ENCODE assay signal across 8 cellular contexts in the genomic region with DNA sequence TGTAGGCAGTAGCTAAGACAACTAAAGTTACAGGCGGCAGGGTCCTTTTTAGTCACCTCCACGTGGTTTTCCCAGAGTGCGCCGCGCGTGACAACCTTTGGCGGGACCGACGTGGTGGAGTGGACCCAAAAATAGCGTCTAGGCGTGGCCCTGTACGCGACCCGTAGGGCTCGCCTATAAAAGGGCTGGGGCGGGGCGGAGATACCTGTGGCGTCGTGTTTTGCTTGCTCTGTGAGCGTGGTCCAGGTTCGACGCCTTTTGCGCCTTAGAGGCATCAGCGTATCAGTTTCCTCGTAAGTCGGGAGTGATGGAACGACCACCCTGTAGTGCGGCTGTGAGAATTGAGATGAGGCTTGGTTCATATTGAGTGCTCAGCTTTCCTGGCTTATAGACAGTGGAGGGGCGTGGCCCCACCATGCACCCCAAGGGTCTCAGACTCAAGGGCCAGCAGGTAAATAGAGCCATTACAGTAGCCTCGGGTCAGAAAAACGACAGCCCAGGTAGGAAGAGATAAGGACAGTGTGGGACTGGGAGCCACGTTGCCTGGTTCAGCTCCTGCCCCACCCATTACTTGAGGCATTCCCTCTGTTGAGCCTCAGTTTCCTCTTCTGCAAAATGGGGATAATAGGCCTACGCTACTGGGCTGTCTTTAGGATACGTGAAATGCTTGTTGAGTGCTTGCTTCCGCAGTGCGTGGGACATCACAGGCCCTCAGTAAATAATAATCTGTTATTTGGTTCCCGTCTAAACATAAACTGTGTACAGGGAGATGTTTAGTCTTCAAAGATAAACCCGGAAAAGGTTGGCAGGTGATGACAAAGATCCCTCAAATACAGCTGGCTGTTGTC. TPM values are rescaled to one million over a fixed set of nuclear protein-coding genes. Genes with fewer than 3 reads are reported as not detected.
A peak's percentile ranks its signal among the peaks of the same experiment; 100 is the strongest.
DNase-seq lines count a peak whose midpoint lies in the region; ATAC-seq and TF ChIP-seq lines count a peak whose summit lies in the region.

No MANE protein-coding gene starts in this region.

- H3K36me3 ChIP-seq in PC-9 (ENCODE audit: low read depth): peaks cover 8% of the 10 kb centered on the region
- H3K36me3 ChIP-seq in parathyroid adenoma (ENCODE audit: control insufficient read depth, insufficient read depth, low read length): no peaks in the 10 kb centered on the region
- H3K36me3 ChIP-seq in upper lobe of right lung: peaks cover 31% of the 10 kb centered on the region

- TF ChIP-seq CTCF in GM13976 (IDR thresholded peaks at IDR 0.05; ENCODE audit: borderline replicate concordance, control extremely low read depth, extremely low read depth, insufficient read depth, missing control alignments) (no peak), PC-9 (conservative IDR thresholded peaks at IDR 0.05) (no peak), parathyroid adenoma (IDR thresholded peaks at IDR 0.05) (no peak), upper lobe of right lung (IDR thresholded peaks at IDR 0.05) (no peak)

- peak overlapping the region; percentile 98 for H3K9ac ChIP-seq in parathyroid adenoma

- ATAC-seq in HG03521 (IDR thresholded peaks at IDR 0.05; ENCODE audit: unreplicated experiment) (peak; percentile 12), upper lobe of right lung (peak; percentile 58)

- peak; percentile 90 for DNase-seq in GM13976 (ENCODE audit: low spot score)
- no peak for DNase-seq in PC-9
- peak; percentile 44 for DNase-seq in activated gamma-delta T cell (lab: John Stamatoyannopoulos, UW)
- peak; percentile 88 for DNase-seq in glomerular visceral epithelial cell (ENCODE audit: extremely low spot score)
- DNase-seq in upper lobe of right lung: peak; percentile 94
- DNase-seq in epidermal melanocyte (ENCODE audit: insufficient read length, low spot score): no peak

- peak overlapping the region; percentile 71 for H3K4me2 ChIP-seq in PC-9
- H3K4me2 ChIP-seq in parathyroid adenoma (ENCODE audit: low read length): peak overlapping the region; percentile 95

- no peaks in the 10 kb centered on the region for H3K27me3 ChIP-seq in PC-9 (ENCODE audit: insufficient read depth, low read depth)
- H3K27me3 ChIP-seq in parathyroid adenoma (ENCODE audit: control insufficient read depth, insufficient read depth, low read length): no peaks in the 10 kb centered on the region
- no peaks in the 10 kb centered on the region for H3K27me3 ChIP-seq in upper lobe of right lung

- peak overlapping the region; percentile 89 for H3K27ac ChIP-seq in PC-9
- H3K27ac ChIP-seq in parathyroid adenoma: peak overlapping the region; percentile 100
- peak overlapping the region; percentile 99 for H3K27ac ChIP-seq in upper lobe of right lung

- H2AFZ ChIP-seq in PC-9: peak overlapping the region; percentile 91
- H2AFZ ChIP-seq in parathyroid adenoma: peak overlapping the region; percentile 84

- CTCF ChIA-PET in PC-9 (lab: Charles Lee): interaction anchor here (0.6 to 2.5 kb wide), 7 partner anchors 18 to 289 kb away, joined by 3 to 24 read pairs (median 12); partner anchors contain the start of gene DNM2

- H3K4me3 ChIP-seq in PC-9: peak overlapping the region; percentile 62
- peak overlapping the region; percentile 95 for H3K4me3 ChIP-seq in parathyroid adenoma (ENCODE audit: low read depth, low read length)
- peak overlapping the region; percentile 92 for H3K4me3 ChIP-seq in upper lobe of right lung

- intact Hi-C loops in PC-9 (cut with micrococcal nuclease; ENCODE audit: unreplicated experiment) (loop anchor here (1.0 kb wide), 3 partner anchors 27 to 119 kb away; no protein-coding TSS in a partner anchor), upper lobe of right lung (cut with DNase I) (no loop called here)

- TSS peak; percentile 51 for BruUV-seq in PC-9 (replicated peaks; lab: Mats Ljungman, UMichigan)

- H3K9me3 ChIP-seq in PC-9 (ENCODE audit: insufficient read depth, low read depth): no peaks in the 10 kb centered on the region
- no peaks in the 10 kb centered on the region for H3K9me3 ChIP-seq in parathyroid adenoma (ENCODE audit: control insufficient read depth, low read length)
- no peaks in the 10 kb centered on the region for H3K9me3 ChIP-seq in upper lobe of right lung

- POLR2A ChIA-PET in PC-9 (lab: Charles Lee; ENCODE audit: unreplicated experiment): interaction anchor here (0.5 to 1.0 kb wide), 5 partner anchors 9 to 119 kb away, joined by 3 to 24 read pairs (median 5); partner anchors contain the start of gene DNM2

- H3K79me2 ChIP-seq in PC-9 (ENCODE audit: low read depth) (peaks cover 10% of the 10 kb centered on the region; the same call in 1 of the 2 replicates), parathyroid adenoma (no peaks in the 10 kb centered on the region)

- H3F3A ChIP-seq in PC-9 (ENCODE audit: insufficient read depth, low read depth): peaks cover 32% of the 10 kb centered on the region

- peaks cover 13% of the 10 kb centered on the region for H3K4me1 ChIP-seq in PC-9 (replicated peaks; ENCODE audit: insufficient read depth)
- no peaks in the 10 kb centered on the region for H3K4me1 ChIP-seq in parathyroid adenoma
- peaks cover 10% of the 10 kb centered on the region for H3K4me1 ChIP-seq in upper lobe of right lung

- H4K20me1 ChIP-seq in PC-9 (ENCODE audit: insufficient read depth): no peaks in the 10 kb centered on the region

- H3K9me2 ChIP-seq in PC-9 (ENCODE audit: insufficient read depth): no peaks in the 10 kb centered on the region

- in situ Hi-C loops in GM13976 (cut with MboI; ENCODE audit: low sequenced_read_pairs, unreplicated experiment): no loop called here

RNA-seq across cellular contexts. Expression of gene TMED1, which starts 0.7 kb away (rescaled TPM):
- 21.3 and 31.4 TPM in 2 replicates for total RNA-seq in PC-9 (2021)
- total RNA-seq in upper lobe of right lung: 25.3 TPM

RNA-seq across cellular contexts. Expression of gene C19orf38, which starts 11.5 kb away (rescaled TPM):
- 0.59 and 1.4 TPM in 2 replicates for total RNA-seq in PC-9 (2021)
- 7.4 TPM for total RNA-seq in upper lobe of right lung

RNA-seq across cellular contexts. Expression of gene CARM1, which starts 34.7 kb away (rescaled TPM):
- total RNA-seq in PC-9 (2021) (56.0 and 63.7 TPM in 2 replicates), upper lobe of right lung (25.5 TPM)

Comparison
In these comparisons a context has a peak if more than half of its experiments do, and no peak if none do; other contexts are left out.
1. DNase-seq: peak in GM13976 (single experiment), activated gamma-delta T cell (single experiment), glomerular visceral epithelial cell (single experiment) and upper lobe of right lung (single experiment); none in PC-9 (0 of 2) and epidermal melanocyte (single experiment).
2. Peak in every context shown above with its lines, with median percentiles within 50 percentile points of each other: H3K27ac ChIP-seq and H3K4me3 ChIP-seq.